4 cellular contexts compared by ENCODE assay signal in the genomic region with DNA sequence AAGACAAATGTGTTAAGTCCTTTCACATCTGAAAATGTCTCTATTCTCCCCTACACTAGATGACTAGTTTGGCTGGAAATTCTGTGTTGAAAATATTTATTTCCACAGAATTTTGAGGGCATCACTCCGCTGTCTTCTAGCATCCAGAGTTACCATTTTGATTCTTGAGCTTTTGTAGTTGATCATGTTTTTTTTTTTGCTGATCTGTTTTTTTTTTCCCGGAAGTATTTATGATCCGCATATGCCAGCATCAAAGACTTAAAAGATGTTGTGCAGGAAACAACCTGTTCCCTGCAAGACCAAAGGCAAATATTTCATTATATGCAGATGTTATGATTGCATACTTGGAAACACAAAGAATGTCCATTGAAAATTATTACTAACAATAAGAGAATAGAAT.
TF ChIP-seq lines count a peak whose summit lies in the region.

No MANE protein-coding gene starts in this region.

TF ChIP-seq in HepG2, 621 proteins besides CTCF, POLR2A, EP300 and RAD21:
- TF ChIP-seq MAFK (conservative IDR thresholded peaks at IDR 0.05 in 1 of 2, IDR thresholded peaks at IDR 0.05 in 1 of 2; ENCODE audit: low read length in 2 of 2) (peak; percentile 54 to 78), ZFP82 (CRISPR knock-in tag; IDR thresholded peaks at IDR 0.05; ENCODE audit: borderline replicate concordance) (no peak), MAFF (IDR thresholded peaks at IDR 0.05; ENCODE audit: low read depth, low read length) (peak; percentile 58)

TF ChIP-seq in A549, 52 proteins besides CTCF, POLR2A, EP300 and RAD21:
- TF ChIP-seq MAFK (IDR thresholded peaks at IDR 0.05; ENCODE audit: partially characterized antibody) (peak; percentile 69), HOXA7 (CRISPR knock-in tag; IDR thresholded peaks at IDR 0.05) (no peak)
- TF ChIP-seq, protein P1, sequence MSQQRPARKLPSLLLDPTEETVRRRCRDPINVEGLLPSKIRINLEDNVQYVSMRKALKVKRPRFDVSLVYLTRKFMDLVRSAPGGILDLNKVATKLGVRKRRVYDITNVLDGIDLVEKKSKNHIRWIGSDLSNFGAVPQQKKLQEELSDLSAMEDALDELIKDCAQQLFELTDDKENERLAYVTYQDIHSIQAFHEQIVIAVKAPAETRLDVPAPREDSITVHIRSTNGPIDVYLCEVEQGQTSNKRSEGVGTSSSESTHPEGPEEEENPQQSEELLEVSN (IDR thresholded peaks at IDR 0.05; ENCODE audit: borderline replicate concordance, low read depth), result no peak

TF ChIP-seq in IMR-90, 13 proteins besides CTCF, POLR2A, EP300 and RAD21:
- TF ChIP-seq MAFK (IDR thresholded peaks at IDR 0.05; ENCODE audit: low read depth, low read length) (peak; percentile 56), CEBPB (IDR thresholded peaks at IDR 0.05; ENCODE audit: low read depth, low read length) (no peak)

TF ChIP-seq in K562, 482 proteins besides CTCF, POLR2A, EP300 and RAD21:
- TF ChIP-seq ZNF316 (IDR thresholded peaks at IDR 0.05), result peak; percentile 54
- no peak for TF ChIP-seq ZNF134 (CRISPR knock-in tag; conservative IDR thresholded peaks at IDR 0.05)
- no peak for TF ChIP-seq ZNF785 (CRISPR knock-in tag; IDR thresholded peaks at IDR 0.05)
- TF ChIP-seq, protein P2, sequence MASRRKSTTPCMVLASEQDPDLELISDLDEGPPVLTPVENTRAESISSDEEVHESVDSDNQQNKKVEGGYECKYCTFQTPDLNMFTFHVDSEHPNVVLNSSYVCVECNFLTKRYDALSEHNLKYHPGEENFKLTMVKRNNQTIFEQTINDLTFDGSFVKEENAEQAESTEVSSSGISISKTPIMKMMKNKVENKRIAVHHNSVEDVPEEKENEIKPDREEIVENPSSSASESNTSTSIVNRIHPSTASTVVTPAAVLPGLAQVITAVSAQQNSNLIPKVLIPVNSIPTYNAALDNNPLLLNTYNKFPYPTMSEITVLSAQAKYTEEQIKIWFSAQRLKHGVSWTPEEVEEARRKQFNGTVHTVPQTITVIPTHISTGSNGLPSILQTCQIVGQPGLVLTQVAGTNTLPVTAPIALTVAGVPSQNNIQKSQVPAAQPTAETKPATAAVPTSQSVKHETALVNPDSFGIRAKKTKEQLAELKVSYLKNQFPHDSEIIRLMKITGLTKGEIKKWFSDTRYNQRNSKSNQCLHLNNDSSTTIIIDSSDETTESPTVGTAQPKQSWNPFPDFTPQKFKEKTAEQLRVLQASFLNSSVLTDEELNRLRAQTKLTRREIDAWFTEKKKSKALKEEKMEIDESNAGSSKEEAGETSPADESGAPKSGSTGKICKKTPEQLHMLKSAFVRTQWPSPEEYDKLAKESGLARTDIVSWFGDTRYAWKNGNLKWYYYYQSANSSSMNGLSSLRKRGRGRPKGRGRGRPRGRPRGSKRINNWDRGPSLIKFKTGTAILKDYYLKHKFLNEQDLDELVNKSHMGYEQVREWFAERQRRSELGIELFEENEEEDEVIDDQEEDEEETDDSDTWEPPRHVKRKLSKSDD (conservative IDR thresholded peaks at IDR 0.05; ENCODE audit: low read length), result no peak
TF ChIP-seq in K562: peak in this region for 1.
